Comparison of ENCODE assay signal across 26 cellular contexts in the genomic region with DNA sequence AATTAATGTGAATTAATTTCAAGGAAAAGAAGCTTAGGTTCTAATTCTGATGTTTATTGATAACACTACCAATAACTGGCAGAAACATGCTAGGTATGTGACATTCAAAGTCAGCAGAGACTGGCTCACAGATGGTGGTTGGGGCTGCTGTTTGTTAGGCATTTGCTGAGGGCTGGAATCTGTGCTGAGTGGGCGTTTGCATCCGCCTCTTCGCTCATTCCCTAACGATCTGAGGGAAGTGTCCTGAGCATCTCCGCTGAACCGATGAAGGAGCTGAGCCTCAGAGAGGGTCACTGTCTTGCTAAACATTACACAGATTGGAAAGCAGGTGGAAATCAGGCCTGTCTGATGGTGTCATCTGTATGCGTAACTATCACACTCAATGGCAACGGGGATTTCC.
DNase-seq lines count a peak whose midpoint lies in the region; TF ChIP-seq lines count a peak whose summit lies in the region.
"Had no signal": no experiment of that assay in that cellular context is flagged by ENCODE, and none has a peak within 500 bp of the region (broad histone marks: within the 10 kb centered on the region; RNA-seq: fewer than 3 reads in every experiment).

No MANE protein-coding gene starts in this region.

- no peaks in the 10 kb centered on the region for H3K4me1 ChIP-seq in HEK293 (ENCODE audit: control insufficient read depth, insufficient read depth, low read length)
- H3K4me1 ChIP-seq in CD8-positive, alpha-beta memory T cell (ENCODE audit: insufficient read depth, low read length), result no peaks in the 10 kb centered on the region
- H3K4me1 ChIP-seq: ascending aorta, gastrocnemius medialis had no signal

- no peak overlapping the region for H3K27ac Mint-ChIP-seq in progenitor cell of endocrine pancreas
- no peak overlapping the region for H3K27ac Mint-ChIP-seq in CD8-positive, alpha-beta memory T cell
- H3K27ac Mint-ChIP-seq: activated CD8-positive, alpha-beta T cell treated with anti-CD3 and anti-CD28 coated beads, Interleukin-2, amount 10 ng/mL, durations not matched to agents 7 days and 5 days; activated naive CD8-positive, alpha-beta T cell treated with anti-CD3 and anti-CD28 coated beads for 36 hours; naive B cell; T-helper 1 cell treated with Interleukin-12 subunit alpha and Interleukin-12 subunit beta and Interleukin-4 antibody, amounts not matched to agents 30 μg/mL and 1 μg/mL, for 36 hours had no signal

- no peaks in the 10 kb centered on the region for H3K9me3 ChIP-seq in HEK293 (ENCODE audit: control insufficient read depth, insufficient read depth, low read depth, low read length)
- no peaks in the 10 kb centered on the region for H3K9me3 ChIP-seq in CD8-positive, alpha-beta memory T cell (ENCODE audit: low read length)
- H3K9me3 ChIP-seq: ascending aorta, gastrocnemius medialis, left ventricle myocardium inferior, SK-N-SH, upper lobe of left lung had no signal

- DNase-seq in COLO668 (lab: John Stamatoyannopoulos, UW; ENCODE audit: unreplicated experiment), result peak; percentile 45
- DNase-seq in iPS-NIHi11 (ENCODE audit: low spot score), result peak; percentile 44
- DNase-seq in progenitor cell of endocrine pancreas (ENCODE audit: low spot score, unreplicated experiment), result peak; percentile 0
- DNase-seq in HPDE6-E6E7 (ENCODE audit: extremely low spot score), result no peak
- DNase-seq in CD8-positive, alpha-beta memory T cell, result no peak
- no peak for DNase-seq in activated CD8-positive, alpha-beta memory T cell treated with anti-CD3 and anti-CD28 coated beads, Interleukin-2, amount 50 U/mL, for 4 hours
- DNase-seq: activated CD8-positive, alpha-beta T cell treated with anti-CD3 and anti-CD28 coated beads, Interleukin-2, amount 10 ng/mL, durations not matched to agents 7 days and 5 days; activated naive CD8-positive, alpha-beta T cell treated with anti-CD3 and anti-CD28 coated beads for 36 hours; activated T-cell treated with anti-CD3 and anti-CD28 coated beads for 4 hours; central memory CD4-positive, alpha-beta T cell; gastrocnemius medialis; GM23248; Kasumi-1; MV-4-11; naive B cell; NCI-H1694 treated with DMSO at 0.1 percent for 48 hours; NCI-H226; SK-N-SH; small intestine; stimulated activated CD4-positive, alpha-beta T cell treated with anti-CD3 and anti-CD28 coated beads, Interleukin-1b, Interleukin-23, amount 100 ng/mL, for 48 hours; upper lobe of left lung had no signal

- H3K4me3 ChIP-seq in HEK293 (ENCODE audit: low read depth, low read length), result no peak overlapping the region
- H3K4me3 ChIP-seq in CD8-positive, alpha-beta memory T cell (ENCODE audit: low read length), result no peak overlapping the region
- H3K4me3 ChIP-seq: ascending aorta, gastrocnemius medialis, GM23248, hepatocyte, left ventricle myocardium inferior, upper lobe of left lung had no signal

- CTCF ChIA-PET in HEK293 (lab: Yijun Ruan, JAX), result interaction anchor here (0.5 kb wide), 1 partner anchor 29 kb away, joined by 4 read pairs; no protein-coding TSS in a partner anchor
- CTCF ChIA-PET in CD8-positive, alpha-beta memory T cell (lab: Charles Lee), result no interaction called here

- H3K27ac ChIP-seq in HEK293 (ENCODE audit: extremely low read depth, low read depth, low read length), result no peak overlapping the region
- no peak overlapping the region for H3K27ac ChIP-seq in CD8-positive, alpha-beta memory T cell (ENCODE audit: low read depth, low read length)
- H3K27ac ChIP-seq: ascending aorta, gastrocnemius medialis, GM23248, hepatocyte, left ventricle myocardium inferior, upper lobe of left lung had no signal

- POLR2A ChIA-PET in HEK293 (lab: Yijun Ruan, JAX), result no interaction called here
- POLR2A ChIA-PET in CD8-positive, alpha-beta memory T cell (lab: Charles Lee), result no interaction called here

- H3K9me3 Mint-ChIP-seq in progenitor cell of endocrine pancreas (ENCODE audit: low read depth), result no peaks in the 10 kb centered on the region
- H3K9me3 Mint-ChIP-seq in CD8-positive, alpha-beta memory T cell, result peaks cover 0 to 5% (median 2%) of the 10 kb centered on the region in 5 donors
- H3K9me3 Mint-ChIP-seq: activated naive CD8-positive, alpha-beta T cell treated with anti-CD3 and anti-CD28 coated beads for 36 hours; T-helper 1 cell treated with Interleukin-12 subunit alpha and Interleukin-12 subunit beta and Interleukin-4 antibody, amounts not matched to agents 30 μg/mL and 1 μg/mL, for 36 hours had no signal

- no peak overlapping the region for H3K4me3 Mint-ChIP-seq in progenitor cell of endocrine pancreas (ENCODE audit: low read depth)
- no peak overlapping the region for H3K4me3 Mint-ChIP-seq in CD8-positive, alpha-beta memory T cell
- H3K4me3 Mint-ChIP-seq: activated CD8-positive, alpha-beta T cell treated with anti-CD3 and anti-CD28 coated beads, Interleukin-2, amount 10 ng/mL, durations not matched to agents 7 days and 5 days; activated naive CD8-positive, alpha-beta T cell treated with anti-CD3 and anti-CD28 coated beads for 36 hours; naive B cell; T-helper 1 cell treated with Interleukin-12 subunit alpha and Interleukin-12 subunit beta and Interleukin-4 antibody, amounts not matched to agents 30 μg/mL and 1 μg/mL, for 36 hours had no signal

- H3K27me3 Mint-ChIP-seq in progenitor cell of endocrine pancreas, result peaks cover 78% of the 10 kb centered on the region
- H3K27me3 Mint-ChIP-seq in CD8-positive, alpha-beta memory T cell, result peaks cover 1 to 5% of the 10 kb centered on the region in 2 donors

- H3K27me3 ChIP-seq in CD8-positive, alpha-beta memory T cell (ENCODE audit: insufficient read depth, low read length, poor library complexity, severe bottlenecking), result no peaks in the 10 kb centered on the region
- H3K27me3 ChIP-seq: ascending aorta, upper lobe of left lung had no signal

- no peak for TF ChIP-seq CTCF in HEK293 (tag by site-specific recombination; IDR thresholded peaks at IDR 0.05)
- TF ChIP-seq CTCF in progenitor cell of endocrine pancreas (IDR thresholded peaks at IDR 0.05; ENCODE audit: unreplicated experiment), result no peak

- H3K36me3 Mint-ChIP-seq in progenitor cell of endocrine pancreas (ENCODE audit: insufficient read depth), result no peaks in the 10 kb centered on the region
- no peaks in the 10 kb centered on the region for H3K36me3 Mint-ChIP-seq in CD8-positive, alpha-beta memory T cell
- H3K36me3 Mint-ChIP-seq: activated naive CD8-positive, alpha-beta T cell treated with anti-CD3 and anti-CD28 coated beads for 36 hours; naive B cell had no signal

- H3K4me1 Mint-ChIP-seq in progenitor cell of endocrine pancreas (ENCODE audit: low read depth), result peaks cover 12% of the 10 kb centered on the region
- H3K4me1 Mint-ChIP-seq in CD8-positive, alpha-beta memory T cell, result no peaks in the 10 kb centered on the region
- H3K4me1 Mint-ChIP-seq: activated naive CD8-positive, alpha-beta T cell treated with anti-CD3 and anti-CD28 coated beads for 36 hours; naive B cell had no signal

- no peaks in the 10 kb centered on the region for H3K36me3 ChIP-seq in HEK293 (ENCODE audit: control insufficient read depth in 2 of 2, insufficient read depth in 1 of 2, low read length in 2 of 2)
- H3K36me3 ChIP-seq in CD8-positive, alpha-beta memory T cell (ENCODE audit: insufficient read depth, low read length), result no peaks in the 10 kb centered on the region
- H3K36me3 ChIP-seq: ascending aorta, gastrocnemius medialis, left ventricle myocardium inferior, upper lobe of left lung had no signal

TF ChIP-seq in HEK293, 187 proteins besides CTCF, POLR2A, EP300 and RAD21 (continues in another document):
- no peak for TF ChIP-seq ZNF621 (tag by site-specific recombination; IDR thresholded peaks at IDR 0.05)
- no peak for TF ChIP-seq ZEB2 (tag by site-specific recombination; IDR thresholded peaks at IDR 0.05)
- TF ChIP-seq ZNF324 (tag by site-specific recombination; IDR thresholded peaks at IDR 0.05), result no peak
- TF ChIP-seq ZNF112 (tag by site-specific recombination; IDR thresholded peaks at IDR 0.05), result no peak
- TF ChIP-seq ZBTB49 (tag by site-specific recombination; IDR thresholded peaks at IDR 0.05; ENCODE audit: low read depth), result no peak
- no peak for TF ChIP-seq KLF8 (tag by site-specific recombination; IDR thresholded peaks at IDR 0.05)
- TF ChIP-seq ZBTB20 (tag by site-specific recombination; IDR thresholded peaks at IDR 0.05), result no peak
- TF ChIP-seq ZNF558 (tag by site-specific recombination; IDR thresholded peaks at IDR 0.05), result no peak
- TF ChIP-seq, protein P1, sequence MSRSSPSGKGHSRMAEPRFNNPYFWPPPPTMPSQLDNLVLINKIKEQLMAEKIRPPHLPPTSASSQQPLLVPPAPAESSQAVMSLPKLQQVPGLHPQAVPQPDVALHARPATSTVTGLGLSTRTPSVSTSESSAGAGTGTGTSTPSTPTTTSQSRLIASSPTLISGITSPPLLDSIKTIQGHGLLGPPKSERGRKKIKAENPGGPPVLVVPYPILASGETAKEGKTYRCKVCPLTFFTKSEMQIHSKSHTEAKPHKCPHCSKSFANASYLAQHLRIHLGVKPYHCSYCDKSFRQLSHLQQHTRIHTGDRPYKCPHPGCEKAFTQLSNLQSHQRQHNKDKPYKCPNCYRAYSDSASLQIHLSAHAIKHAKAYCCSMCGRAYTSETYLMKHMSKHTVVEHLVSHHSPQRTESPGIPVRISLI (tag by site-specific recombination; IDR thresholded peaks at IDR 0.05), result no peak
- TF ChIP-seq ZFHX2 (tag by site-specific recombination; conservative IDR thresholded peaks at IDR 0.05), result peak; percentile 43; the same call in 1 of the 2 replicates

Comparison
In these comparisons a context has a peak if more than half of its experiments do, and no peak if none do; other contexts are left out.
1. DNase-seq: peak in COLO668 (single experiment), iPS-NIHi11 (single experiment) and progenitor cell of endocrine pancreas (single experiment); none in HPDE6-E6E7 (single experiment), CD8-positive, alpha-beta memory T cell (0 of 5) and activated CD8-positive, alpha-beta memory T cell treated with anti-CD3 and anti-CD28 coated beads, Interleukin-2, amount 50 U/mL, for 4 hours (single experiment).